Comparison of ENCODE assay signal across 15 cellular contexts in the genomic region with DNA sequence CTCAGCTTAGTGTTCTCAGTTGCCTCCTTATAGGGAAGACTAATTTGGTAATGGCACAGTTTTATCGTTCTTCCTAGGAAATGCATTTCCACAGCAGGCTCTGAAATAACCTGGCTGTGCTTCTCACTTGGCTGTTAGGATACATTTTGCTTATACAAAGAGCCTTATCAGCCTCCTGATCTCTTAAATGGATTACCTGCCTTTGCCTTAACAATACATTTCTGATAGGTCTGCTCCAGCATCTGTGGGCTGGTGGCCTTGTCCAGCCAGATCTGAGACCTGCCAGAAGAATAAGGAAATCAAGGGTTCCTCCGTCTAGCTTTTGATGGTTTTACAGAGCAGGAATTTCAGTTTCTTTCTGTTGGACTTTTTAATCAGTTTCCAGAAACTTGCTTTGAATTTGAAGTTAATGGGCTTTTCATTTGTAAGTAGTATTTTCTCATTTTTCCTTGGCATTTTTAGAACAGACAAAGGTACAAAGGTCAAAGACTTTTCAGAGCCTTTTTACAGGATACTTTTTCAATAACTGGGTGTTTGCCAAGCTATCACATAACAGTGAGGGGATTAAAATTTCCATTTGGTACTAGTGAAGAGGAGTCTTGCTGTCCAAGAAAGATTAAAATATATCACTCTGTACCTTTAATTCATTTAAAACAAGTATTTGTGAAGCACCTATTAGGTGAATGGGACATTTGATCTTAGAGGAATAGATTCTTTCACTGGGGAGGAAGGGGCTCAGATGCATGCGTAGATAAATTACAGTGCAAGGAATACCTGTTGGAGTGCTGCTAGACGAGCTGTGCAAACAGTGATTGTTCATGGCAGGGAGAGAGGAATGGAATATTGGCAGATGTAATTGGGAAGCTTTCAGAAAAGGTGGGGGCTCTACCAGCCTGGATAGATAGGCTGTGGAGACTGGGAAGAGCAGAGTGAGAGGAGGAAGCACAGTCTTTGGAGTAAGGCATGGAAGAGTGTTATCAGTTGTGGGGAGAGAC.
DNase-seq lines count a peak whose midpoint lies in the region; FAIRE-seq and TF ChIP-seq lines count a peak whose summit lies in the region.
"Had no signal": no experiment of that assay in that cellular context is flagged by ENCODE, and none has a peak within 500 bp of the region (broad histone marks: within the 10 kb centered on the region; RNA-seq: fewer than 3 reads in every experiment).

No MANE protein-coding gene starts in this region.

- dilution Hi-C loops in endothelial cell of umbilical vein (cut with MboI; ENCODE audit: extremely low pct_ligation_motif_present, low sequenced_read_pairs): no loop called here

- peak overlapping the region; percentile 36; the same call in 1 of the 2 replicates for H3K27ac ChIP-seq in C4-2B
- no peak overlapping the region for H3K27ac ChIP-seq in endothelial cell of umbilical vein (ENCODE audit: insufficient read depth, low read depth, low read length)

- no peak overlapping the region for H3K4me2 ChIP-seq in endothelial cell of umbilical vein (ENCODE audit: insufficient read depth, low read length)
- H3K4me2 ChIP-seq: GM23338 had no signal

- POLR2A ChIA-PET in endothelial cell of umbilical vein (lab: Charles Lee): no interaction called here

- peaks cover 27% of the 10 kb centered on the region for H3K4me1 ChIP-seq in endothelial cell of umbilical vein (ENCODE audit: control insufficient read depth, extremely low read depth, insufficient read depth, low read length)

- no TSS peak for BruUV-seq in endothelial cell of umbilical vein (replicated peaks; lab: Mats Ljungman, UMichigan)

- H3K9me3 ChIP-seq in endothelial cell of umbilical vein (replicated peaks; ENCODE audit: control insufficient read depth, insufficient read depth, low read length): no peaks in the 10 kb centered on the region

- H3K9me1 ChIP-seq in endothelial cell of umbilical vein (replicated peaks; ENCODE audit: control insufficient read depth, extremely low read depth, insufficient read depth, low read length): no peaks in the 10 kb centered on the region

- CTCF ChIA-PET in endothelial cell of umbilical vein (lab: Charles Lee): interaction anchor here (1.3 to 1.7 kb wide), 3 partner anchors 11 to 200 kb away, joined by 3 to 6 read pairs (median 5); no protein-coding TSS in a partner anchor

- peak; percentile 65 for DNase-seq in DMS53 (lab: John Stamatoyannopoulos, UW)
- DNase-seq in NCI-H524 treated with DMSO at 0.1 percent for 48 hours (lab: John Stamatoyannopoulos, UW): peak; percentile 90
- DNase-seq in endothelial cell of umbilical vein (ENCODE audit: low read depth, low spot score): no peak
- DNase-seq in stimulated activated CD4-positive, alpha-beta T cell treated with anti-CD3 and anti-CD28 coated beads, Interleukin-2, amount 100 ng/mL, for 48 hours: no peak
- DNase-seq in anterior cingulate cortex (lab: John Stamatoyannopoulos, UW): no peak
- no peak for DNase-seq in GM03348 (ENCODE audit: low spot score)
- no peak for DNase-seq in activated effector memory CD4-positive, alpha-beta T cell treated with anti-CD3 and anti-CD28 coated beads, Interleukin-2, amount 50 U/mL, for 16 hours
- DNase-seq: activated naive CD4-positive, alpha-beta T cell treated with anti-CD3 and anti-CD28 coated beads, Interleukin-2, amount 10 ng/mL, durations not matched to agents 7 days and 5 days; caudate nucleus; head of caudate nucleus; Kasumi-1 had no signal

- peaks cover 28% of the 10 kb centered on the region for H3K79me2 ChIP-seq in endothelial cell of umbilical vein (ENCODE audit: control insufficient read depth, insufficient read depth, low read length)

- no peak for TF ChIP-seq POLR2A in endothelial cell of umbilical vein (IDR thresholded peaks at IDR 0.05; ENCODE audit: low read depth, low read length)

- intact Hi-C loops in endothelial cell of umbilical vein (cut with micrococcal nuclease): loop anchor here (10.0 kb wide), 1 partner anchor 208 kb away; no protein-coding TSS in a partner anchor

- H4K20me1 ChIP-seq in endothelial cell of umbilical vein (replicated peaks; ENCODE audit: control insufficient read depth, extremely low read depth, insufficient read depth, low read length): no peaks in the 10 kb centered on the region

- no peak overlapping the region for H2AFZ ChIP-seq in endothelial cell of umbilical vein (ENCODE audit: low read depth, low read length)
- H2AFZ ChIP-seq: GM23338 had no signal

- TF ChIP-seq CTCF in C4-2B (conservative IDR thresholded peaks at IDR 0.05) (no peak), endothelial cell of umbilical vein (IDR thresholded peaks at IDR 0.05; ENCODE audit: extremely low read depth in 1 of 2, insufficient read depth in 1 of 2, low read depth in 1 of 2, low read length in 2 of 2) (no peak)

- FAIRE-seq in endothelial cell of umbilical vein (lab: Jason Lieb, UNC): no peak
- FAIRE-seq: G401.6, TTC549 had no signal

- H3K9ac ChIP-seq in endothelial cell of umbilical vein (replicated peaks; ENCODE audit: extremely low read depth, insufficient read depth, low read length): no peak overlapping the region

- no peaks in the 10 kb centered on the region for H3K36me3 ChIP-seq in endothelial cell of umbilical vein (ENCODE audit: control insufficient read depth in 2 of 2, extremely low read depth in 1 of 2, insufficient read depth in 2 of 2, low read length in 2 of 2)

- H3K27me3 ChIP-seq in endothelial cell of umbilical vein (ENCODE audit: control insufficient read depth in 2 of 2, insufficient read depth in 2 of 2, low read length in 2 of 2): no peaks in the 10 kb centered on the region

- no peak overlapping the region for H3K4me3 ChIP-seq in endothelial cell of umbilical vein (replicated peaks in 1 of 3; ENCODE audit: insufficient read depth in 1 of 3, low read depth in 1 of 3, low read length in 3 of 3)
- H3K4me3 ChIP-seq: GM23338 had no signal

TF ChIP-seq in endothelial cell of umbilical vein, 7 proteins besides CTCF, POLR2A, EP300 and RAD21:
- no peak for TF ChIP-seq POLR2AphosphoS5 (IDR thresholded peaks at IDR 0.05; ENCODE audit: insufficient read depth, low read depth, low read length)
- TF ChIP-seq GATA2 (IDR thresholded peaks at IDR 0.05; ENCODE audit: insufficient read depth, insufficient read length, low read depth, low read length): peak; percentile 8
- TF ChIP-seq JUN (IDR thresholded peaks at IDR 0.05; ENCODE audit: borderline replicate concordance, insufficient read depth, insufficient read length, low read depth): no peak
- no peak for TF ChIP-seq EZH2 (IDR thresholded peaks at IDR 0.05; ENCODE audit: borderline replicate concordance, low read depth, low read length, severe bottlenecking)

Comparison
In these comparisons a context has a peak if more than half of its experiments do, and no peak if none do; other contexts are left out.
1. DNase-seq: peak in DMS53 (single experiment) and NCI-H524 treated with DMSO at 0.1 percent for 48 hours (single experiment); none in endothelial cell of umbilical vein (single experiment), stimulated activated CD4-positive, alpha-beta T cell treated with anti-CD3 and anti-CD28 coated beads, Interleukin-2, amount 100 ng/mL, for 48 hours (0 of 2), anterior cingulate cortex (0 of 58), GM03348 (single experiment) and activated effector memory CD4-positive, alpha-beta T cell treated with anti-CD3 and anti-CD28 coated beads, Interleukin-2, amount 50 U/mL, for 16 hours (single experiment).